30 cellular contexts compared by ENCODE assay signal in the genomic region with DNA sequence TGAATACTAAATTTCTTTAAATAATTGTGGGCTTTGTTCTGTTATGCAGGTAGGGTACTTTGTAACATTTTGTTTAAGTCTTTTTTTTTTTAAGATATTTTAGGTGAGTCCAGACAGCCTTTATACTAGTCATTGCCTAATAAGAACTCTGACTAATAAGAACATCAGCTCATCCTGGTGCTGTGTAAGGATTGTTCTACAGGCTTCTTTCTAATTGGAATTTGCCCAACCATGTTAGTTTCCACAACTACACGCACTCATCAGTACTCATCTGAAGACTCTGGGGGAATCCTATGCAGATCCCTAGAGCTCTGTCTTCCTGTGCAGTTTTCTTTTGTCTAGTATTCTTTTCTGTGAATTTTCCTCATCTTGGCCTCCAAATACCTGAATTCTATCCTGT.
"Had no signal": no experiment of that assay in that cellular context is flagged by ENCODE, and none has a peak within 500 bp of the region (broad histone marks: within the 10 kb centered on the region; RNA-seq: fewer than 3 reads in every experiment).

No MANE protein-coding gene starts in this region.

- H3K27ac ChIP-seq: brain microvascular endothelial cell, cardiac muscle cell, coronary artery, dorsolateral prefrontal cortex, esophagus muscularis mucosa, gastroesophageal sphincter, heart right ventricle, WERI-Rb-1 had no signal

- DNase-seq: activated B cell treated with CpG ODN at 0.5 μM for 24 hours; activated CD4-positive, alpha-beta T cell treated with anti-CD3 and anti-CD28 coated beads for 48 hours; activated CD4-positive, alpha-beta T cell treated with anti-CD3 and anti-CD28 coated beads, Interleukin-2, amount 50 U/mL, for 1 hour; activated CD4-positive, alpha-beta T cell treated with anti-CD3 and anti-CD28 coated beads, Interleukin-2, amount 50 U/mL, for 48 hours; activated CD8-positive, alpha-beta memory T cell treated with anti-CD3 and anti-CD28 coated beads for 24 hours; activated CD8-positive, alpha-beta T cell treated with anti-CD3 and anti-CD28 coated beads for 36 hours; activated effector memory CD4-positive, alpha-beta T cell treated with Interleukin-2 at 50 U/mL for 16 hours; activated gamma-delta T cell treated with Interleukin-2 at 50 U/mL for 16 hours; activated naive CD4-positive, alpha-beta T cell treated with anti-CD3 and anti-CD28 coated beads, Interleukin-2, amount 50 U/mL, for 16 hours; activated naive CD4-positive, alpha-beta T cell treated with Interleukin-2 at 50 U/mL for 16 hours; activated T-cell treated with anti-CD3 and anti-CD28 coated beads, Interleukin-2, amount 50 U/mL, for 4 hours; amniotic stem cell; anterior cingulate cortex; brain microvascular endothelial cell; central memory CD4-positive, alpha-beta T cell; dorsolateral prefrontal cortex; effector memory CD4-positive, alpha-beta T cell; endodermal cell; erythroblast; foreskin melanocyte; heart right ventricle; T-cell; T-helper 9 cell; WERI-Rb-1 had no signal

- H3K36me3 ChIP-seq: brain microvascular endothelial cell, cardiac muscle cell, esophagus muscularis mucosa, gastroesophageal sphincter, heart right ventricle, WERI-Rb-1 had no signal

- H3K4me1 ChIP-seq: esophagus muscularis mucosa, gastroesophageal sphincter, heart right ventricle had no signal

- H3K27me3 ChIP-seq: brain microvascular endothelial cell, cardiac muscle cell, dorsolateral prefrontal cortex, esophagus muscularis mucosa, gastroesophageal sphincter, heart right ventricle had no signal

- ATAC-seq: activated CD4-positive, CD25-positive, alpha-beta regulatory T cell treated with anti-CD3 and anti-CD28 coated beads, Interleukin-2, amount 50 U/mL, for 24 hours; activated CD8-positive, alpha-beta T cell treated with anti-CD3 and anti-CD28 coated beads for 36 hours; activated T-cell treated with anti-CD3 and anti-CD28 coated beads, Interleukin-2, amount 50 U/mL, for 4 hours; activated T-helper 17 cell treated with anti-CD3 and anti-CD28 coated beads, Interleukin-2, amount 50 U/mL, for 72 hours; gastroesophageal sphincter; heart right ventricle; T-cell had no signal

- H3K9me3 ChIP-seq: esophagus muscularis mucosa, gastroesophageal sphincter had no signal

- H3K4me3 ChIP-seq: cardiac muscle cell, coronary artery, dorsolateral prefrontal cortex, esophagus muscularis mucosa, gastroesophageal sphincter, heart right ventricle had no signal
